ENCODE assay signal across 1 cellular context in genomic region chr10:79025113-79025832, GRCh38.
TF ChIP-seq lines count a peak whose summit lies in the region.

No MANE protein-coding gene starts in this region.

TF ChIP-seq in K562, 482 proteins besides CTCF, POLR2A, EP300 and RAD21 (continued from another document):
- no peak for TF ChIP-seq CREB5 (CRISPR knock-in tag; IDR thresholded peaks at IDR 0.05)
